In genomic region chr5:14148890-14149671, GRCh38 we compare ENCODE assay signal across 11 cellular contexts. TPM values are rescaled to one million over a fixed set of nuclear protein-coding genes. Genes with fewer than 3 reads are reported as not detected.
DNase-seq lines count a peak whose midpoint lies in the region; ATAC-seq, FAIRE-seq and TF ChIP-seq lines count a peak whose summit lies in the region.
"Had no signal": no experiment of that assay in that cellular context is flagged by ENCODE, and none has a peak within 500 bp of the region (broad histone marks: within the 10 kb centered on the region; RNA-seq: fewer than 3 reads in every experiment).

No MANE protein-coding gene starts in this region.

- intact Hi-C loops in HepG2 (cut with micrococcal nuclease; ENCODE audit: unreplicated experiment): loop anchor here (1.0 to 10.0 kb wide), 4 partner anchors 19 to 516 kb away; partner anchors contain the start of gene OTULIN

- H3K9me3 ChIP-seq in A549 (no peaks in the 10 kb centered on the region), Peyer's patch (no peaks in the 10 kb centered on the region), HepG2 (ENCODE audit: low read length) (no peaks in the 10 kb centered on the region), suprapubic skin (no peaks in the 10 kb centered on the region)
- H3K9me3 ChIP-seq: spleen had no signal

- no peak for FAIRE-seq in A549 (lab: Jason Lieb, UNC)
- FAIRE-seq in HepG2 (lab: Jason Lieb, UNC): peak; percentile 80
- FAIRE-seq: TTC549 had no signal

- no TSS peak for BruUV-seq in HepG2 (replicated peaks; lab: Mats Ljungman, UMichigan)

- peaks cover 93% of the 10 kb centered on the region for H3K79me2 ChIP-seq in HepG2 (ENCODE audit: insufficient read depth, low read length)

- H2AFZ ChIP-seq in HepG2 (ENCODE audit: low read length): no peak overlapping the region

- TF ChIP-seq CTCF in A549 (IDR thresholded peaks at IDR 0.05) (no peak), Peyer's patch (IDR thresholded peaks at IDR 0.05) (no peak), HepG2 (CRISPR knock-in tag; IDR thresholded peaks at IDR 0.05) (no peak), suprapubic skin (IDR thresholded peaks at IDR 0.05) (no peak)

- WGBS in A549 (ENCODE audit: missing lambda C conversion rate): 64% methylated on average over 15 of the region's 15 CpGs
- 0% methylated on average over 10 of the region's 15 CpGs for WGBS in HepG2 (ENCODE audit: low lambda C conversion rate)
- WGBS in suprapubic skin: 87% methylated on average over 15 of the region's 15 CpGs

- 0 out of 6 replicates have a peak, but pooled peaks of 1 of the 2 experiments have one; percentile 3 for ATAC-seq in A549
- ATAC-seq in GM19397 (IDR thresholded peaks at IDR 0.05; ENCODE audit: unreplicated experiment): peak; percentile 20
- peak; percentile 81 for ATAC-seq in HepG2
- ATAC-seq: foreskin keratinocyte had no signal

- CTCF ChIA-PET in A549 (lab: Yijun Ruan, JAX) (interaction anchor here (1.0 to 2.4 kb wide), 4 partner anchors 8 to 161 kb away, joined by 3 to 10 read pairs (median 6); no protein-coding TSS in a partner anchor), HepG2 (lab: Yijun Ruan, JAX; ENCODE audit: low intra/inter-chr PET ratio, low total read pairs) (no interaction called here)

- H3K4me3 ChIP-seq in A549 (no peak overlapping the region), Peyer's patch (peak overlapping the region in 1 of 4 donors; percentile 25), HepG2 (replicated peaks in 1 of 3; ENCODE audit: insufficient read depth in 1 of 3, low read depth in 2 of 3, low read length in 3 of 3) (peak overlapping the region; percentile 44 to 64 (median 51)), suprapubic skin (no peak overlapping the region)

- peak overlapping the region in 1 of 2 experiments; percentile 67; a peak in 3 of 6 replicates for H3K27ac ChIP-seq in A549
- peak overlapping the region in 2 of 4 donors; percentile 29 to 57 for H3K27ac ChIP-seq in Peyer's patch
- peak overlapping the region; percentile 77 for H3K27ac ChIP-seq in HepG2 (ENCODE audit: extremely low read length, insufficient read depth, low read length)
- no peak overlapping the region for H3K27ac ChIP-seq in suprapubic skin
- H3K27ac ChIP-seq in caudate nucleus (ENCODE audit: low read depth, low read length): no peak overlapping the region
- H3K27ac ChIP-seq: foreskin keratinocyte had no signal

- TF ChIP-seq EP300 in A549 (IDR thresholded peaks at IDR 0.05) (no peak), HepG2 (IDR thresholded peaks at IDR 0.05; ENCODE audit: low read depth in 2 of 2, low read length in 2 of 2) (no peak), HepG2 (CRISPR knock-in tag; IDR thresholded peaks at IDR 0.05; ENCODE audit: borderline replicate concordance) (no peak), suprapubic skin (IDR thresholded peaks at IDR 0.05) (no peak)

- H3K4me1 ChIP-seq in A549 (peaks cover 80% of the 10 kb centered on the region), Peyer's patch (peaks cover 0 to 63% (median 24%) of the 10 kb centered on the region in 4 donors), HepG2 (ENCODE audit: insufficient read depth, low read length) (peaks cover 87% of the 10 kb centered on the region), suprapubic skin (peaks cover 62% of the 10 kb centered on the region)

- H4K20me1 ChIP-seq in HepG2 (ENCODE audit: insufficient read depth, low read length): peaks cover 61% of the 10 kb centered on the region

- H3K4me2 ChIP-seq in A549 (peak overlapping the region; percentile 87), HepG2 (ENCODE audit: low read depth, low read length) (peak overlapping the region; percentile 87)

- in situ Hi-C loops in HepG2 (cut with HindIII; ENCODE audit: extremely low pct_ligation_motif_present, low pct_unique_long_range_greater_than_20kb): loop anchor here (10.0 kb wide), 1 partner anchor 116 kb away; no protein-coding TSS in a partner anchor

- H3K9ac ChIP-seq in HepG2 (ENCODE audit: insufficient read depth, low read depth, low read length): peak overlapping the region; percentile 56

- H3K36me3 ChIP-seq in Peyer's patch (no peaks in the 10 kb centered on the region), HepG2 (replicated peaks in 1 of 2; ENCODE audit: control insufficient read depth in 1 of 2, insufficient read depth in 2 of 2, low read length in 2 of 2) (no peaks in the 10 kb centered on the region), suprapubic skin (no peaks in the 10 kb centered on the region)
- H3K36me3 ChIP-seq: spleen had no signal

- H3K27me3 ChIP-seq in Peyer's patch (no peaks in the 10 kb centered on the region), HepG2 (ENCODE audit: control insufficient read depth in 1 of 2, insufficient read depth in 2 of 2, low read length in 2 of 2) (no peaks in the 10 kb centered on the region), suprapubic skin (no peaks in the 10 kb centered on the region)
- H3K27me3 ChIP-seq: foreskin keratinocyte had no signal

- POLR2A ChIA-PET in A549 (lab: Yijun Ruan, JAX) (no interaction called here), HepG2 (lab: Yijun Ruan, JAX) (interaction anchor here (1.0 to 2.5 kb wide), 7 partner anchors 11 to 121 kb away, joined by 3 to 17 read pairs (median 5); no protein-coding TSS in a partner anchor)

- DNase-seq in A549 (ENCODE audit: low read depth in 1 of 2, low spot score in 1 of 2): no peak
- peak in 2 of 3 donors; percentile 64 to 70 for DNase-seq in Peyer's patch
- peak; percentile 83 for DNase-seq in HepG2 (ENCODE audit: low spot score)
- no peak for DNase-seq in CD1c-positive myeloid dendritic cell (ENCODE audit: extremely low spot score)
- no peak for DNase-seq in SW 1271 (lab: John Stamatoyannopoulos, UW)
- DNase-seq in suprapubic skin (ENCODE audit: low spot score in 2 of 2): no peak
- no peak for DNase-seq in caudate nucleus (lab: John Stamatoyannopoulos, UW)
- DNase-seq: foreskin keratinocyte, spleen had no signal

- no peak for TF ChIP-seq POLR2A in A549 (IDR thresholded peaks at IDR 0.05; ENCODE audit: low read length)
- TF ChIP-seq POLR2A in Peyer's patch (IDR thresholded peaks at IDR 0.05): no peak
- peak in 1 of 2 experiments; percentile 44; a peak in 1 of 4 replicates for TF ChIP-seq POLR2A in HepG2 (IDR thresholded peaks at IDR 0.05; ENCODE audit: insufficient read depth in 1 of 2, low read depth in 2 of 2, low read length in 2 of 2)
- no peak for TF ChIP-seq POLR2A in suprapubic skin (IDR thresholded peaks at IDR 0.05)

- TF ChIP-seq RAD21 in A549 (conservative IDR thresholded peaks at IDR 0.05 in 1 of 2, IDR thresholded peaks at IDR 0.05 in 1 of 2) (no peak), HepG2 (CRISPR knock-in tag; IDR thresholded peaks at IDR 0.05) (0 out of 2 replicates have a peak, but pooled peaks have one; percentile 19)

TF ChIP-seq in A549, 52 proteins besides CTCF, POLR2A, EP300 and RAD21 (continues in another document):
- TF ChIP-seq NFE2L2 (conservative IDR thresholded peaks at IDR 0.05; ENCODE audit: low read length): no peak
- TF ChIP-seq SREBF2 (IDR thresholded peaks at IDR 0.05): no peak
- no peak for TF ChIP-seq HOXA7 (CRISPR knock-in tag; IDR thresholded peaks at IDR 0.05)
- no peak for TF ChIP-seq HES2 (IDR thresholded peaks at IDR 0.05)
- TF ChIP-seq HOXB13 (CRISPR knock-in tag; IDR thresholded peaks at IDR 0.05; ENCODE audit: low read depth): no peak
- no peak for TF ChIP-seq ZNF302 (CRISPR knock-in tag; IDR thresholded peaks at IDR 0.05)

TF ChIP-seq in HepG2, 621 proteins besides CTCF, POLR2A, EP300 and RAD21 (continues in another document):
- TF ChIP-seq TFDP1 (CRISPR knock-in tag; IDR thresholded peaks at IDR 0.05; ENCODE audit: borderline replicate concordance) (no peak), ZNF792 (CRISPR knock-in tag; IDR thresholded peaks at IDR 0.05) (0 out of 2 replicates have a peak, but pooled peaks have one; percentile 17), MYNN (CRISPR knock-in tag; IDR thresholded peaks at IDR 0.05; ENCODE audit: low read depth) (no peak)

RNA-seq across cellular contexts. Expression of gene TRIO, which starts 5.9 kb away (rescaled TPM):
- 79.0 and 91.2 TPM in 2 replicates for polyA plus RNA-seq in A549 (2011; rRNA removed)
- 63.7 and 64.8 TPM in 2 replicates for polyA plus RNA-seq in A549 (2012; cell fraction: cytosol; rRNA removed)
- polyA plus RNA-seq in A549 (2012; cell fraction: nucleus; rRNA removed): 217 and 257 TPM in 2 replicates
- polyA plus RNA-seq in A549 (2017; fragmentation: RNase III; extraction: RNeasy Plus Mini Kit Qiagen cat#74134 plus additional on column Dnase treatment): 47.5 to 57.9 TPM (median 48.1 TPM) in 3 replicates
- polyA minus RNA-seq in A549 (2011; rRNA and poly(A)+ RNA removed): 263 and 307 TPM in 2 replicates
- total RNA-seq in Peyer's patch: 100 to 1,000 TPM; 171 to 456 (median 340) TPM
- 40.1 and 45.2 TPM in 2 replicates for total RNA-seq in HepG2 (2016; rRNA removed; fragmentation: Illumina TruSeq; extraction: Trizol)
- 21.2 and 24.0 TPM in 2 replicates for total RNA-seq in HepG2 (2016; cell fraction: cytosol; rRNA removed; fragmentation: Illumina TruSeq; extraction: Trizol; ENCODE audit: low read depth)
- 33.5 and 38.3 TPM in 2 replicates for total RNA-seq in HepG2 (2016; cell fraction: insoluble cytoplasmic fraction; rRNA removed; fragmentation: Illumina TruSeq; extraction: Trizol)
- 21.6 and 23.8 TPM in 2 replicates for total RNA-seq in HepG2 (2016; cell fraction: membrane; rRNA removed; fragmentation: Illumina TruSeq; extraction: Trizol)
- 110 and 124 TPM in 2 replicates for total RNA-seq in HepG2 (2016; cell fraction: nucleus; rRNA removed; fragmentation: Illumina TruSeq; extraction: Trizol)
- 45.9 and 54.9 TPM in 2 replicates for polyA plus RNA-seq in HepG2 (2011; rRNA removed)
- 21.6 and 26.5 TPM in 2 replicates for polyA plus RNA-seq in HepG2 (2011; cell fraction: cytosol; rRNA removed)
- polyA plus RNA-seq in HepG2 (2011; cell fraction: nucleus; rRNA removed): 164 and 205 TPM in 2 replicates
- polyA plus RNA-seq in HepG2 (2012): 38.4 and 43.8 TPM in 2 replicates
- 0.63 and 1.0 TPM in 2 replicates for polyA plus RNA-seq in HepG2 (2016; cell fraction: cytosol; fragmentation: Illumina TruSeq; extraction: Trizol; ENCODE audit: low read depth)
- 11.0 and 18.7 TPM in 2 replicates for polyA plus RNA-seq in HepG2 (2016; cell fraction: insoluble cytoplasmic fraction; fragmentation: Illumina TruSeq; extraction: Trizol; ENCODE audit: low read depth)
- polyA plus RNA-seq in HepG2 (2016; cell fraction: membrane; fragmentation: Illumina TruSeq; extraction: Trizol; ENCODE audit: low read depth): 2.1 and 2.3 TPM in 2 replicates
- 112 and 131 TPM in 2 replicates for polyA plus RNA-seq in HepG2 (2016; cell fraction: nucleus; fragmentation: Illumina TruSeq; extraction: Trizol; ENCODE audit: insufficient read depth, low read depth)
- 240 and 302 TPM in 2 replicates for polyA minus RNA-seq in HepG2 (2011; rRNA and poly(A)+ RNA removed; ENCODE audit: low replicate concordance)
- polyA minus RNA-seq in HepG2 (2011; cell fraction: cytosol; rRNA and poly(A)+ RNA removed): 39.7 and 40.6 TPM in 2 replicates
- polyA minus RNA-seq in HepG2 (2011; cell fraction: nucleus; rRNA and poly(A)+ RNA removed): 318 and 321 TPM in 2 replicates
- total RNA-seq in suprapubic skin: 100 to 1,000 TPM in 1 of 4 donors, 10 to 100 TPM in 3; 62.7 to 159 (median 70.4) TPM

Comparison
In these comparisons a context has a peak if more than half of its experiments do, and no peak if none do; other contexts are left out.
1. DNase-seq: peak in Peyer's patch (2 of 3) and HepG2 (single experiment); none in A549 (0 of 2), CD1c-positive myeloid dendritic cell (single experiment), SW 1271 (0 of 2), suprapubic skin (0 of 2) and caudate nucleus (0 of 61).
2. H3K4me3 ChIP-seq: peak in HepG2 (3 of 3); none in A549 (single experiment) and suprapubic skin (single experiment).
3. Of the 38 proteins assayed by ChIP-seq in both HepG2 and A549: peak only in HepG2: BHLHE40, ESRRA, FOSL2, HMGXB4, MAFK, MAX and 1 more; only in A549: none; in both: none; in neither: 28; mixed calls (peak in some experiments, not most) for 3.